In genomic region chr2:127106998-127107621, GRCh38 we compare ENCODE assay signal across 7 cellular contexts. TPM values are rescaled to one million over a fixed set of nuclear protein-coding genes. Genes with fewer than 3 reads are reported as not detected.
DNase-seq lines count a peak whose midpoint lies in the region; ATAC-seq, FAIRE-seq and TF ChIP-seq lines count a peak whose summit lies in the region.

Gene BIN1, minus strand, starts transcription at chr2:127107154. Its CDS starts 211 bp downstream, at chr2:127106943.

- H3K27ac ChIP-seq in skin epidermis = peak within 1 kb of the TSS in 20 of 21 experiments; percentile 27 to 85 (median 70)

- peaks cover 1% of the 10 kb centered on the region for H3K27me3 ChIP-seq in bronchial epithelial cell (ENCODE audit: control insufficient read depth, insufficient read depth, low read length)

- H3K36me3 ChIP-seq in bronchial epithelial cell (ENCODE audit: control insufficient read depth, insufficient read depth, low read length) = no peaks in the 10 kb centered on the region

- no peak for TF ChIP-seq CTCF in WI38 (IDR thresholded peaks at IDR 0.05; ENCODE audit: low read depth, low read length)
- no peak for TF ChIP-seq CTCF in bronchial epithelial cell (IDR thresholded peaks at IDR 0.05; ENCODE audit: insufficient read depth, low read length, severe bottlenecking)

- no peak for FAIRE-seq in bronchial epithelial cell (lab: Jason Lieb, UNC)

- ATAC-seq in GM18505 (IDR thresholded peaks at IDR 0.05; ENCODE audit: unreplicated experiment) (peak; percentile 88), HG02840 (IDR thresholded peaks at IDR 0.05; ENCODE audit: low FRiP score, unreplicated experiment) (peak; percentile 86)

- DNase-seq in NCI-H1694 (lab: John Stamatoyannopoulos, UW) (peak; percentile 62), bronchial epithelial cell (ENCODE audit: low read depth) (peak; percentile 74), iPS-NIHi7 (ENCODE audit: extremely low spot score) (peak; percentile 89)

- H3K4me3 ChIP-seq in WI38 (ENCODE audit: low read depth, low read length) (peak within 1 kb of the TSS; percentile 82), bronchial epithelial cell (ENCODE audit: low read depth, low read length) (peak within 1 kb of the TSS; percentile 68), skin epidermis (peak within 1 kb of the TSS; percentile 55 to 89 (median 77))

- TF ChIP-seq POLR2A in GM18505 (IDR thresholded peaks at IDR 0.05; ENCODE audit: borderline replicate concordance, extremely low read depth, insufficient read depth, insufficient read length) = no peak

RNA-seq across cellular contexts. Expression of gene BIN1, which starts in this region (rescaled TPM):
- total RNA-seq in bronchial epithelial cell = 11.8 and 13.8 TPM in 2 replicates

Comparison
In these comparisons a context has a peak if more than half of its experiments do, and no peak if none do; other contexts are left out.
1. Peak in every context shown above with its lines: DNase-seq, ATAC-seq, H3K4me3 ChIP-seq and H3K27ac ChIP-seq.